ENCODE assay signal across 2 cellular contexts in the genomic region with DNA sequence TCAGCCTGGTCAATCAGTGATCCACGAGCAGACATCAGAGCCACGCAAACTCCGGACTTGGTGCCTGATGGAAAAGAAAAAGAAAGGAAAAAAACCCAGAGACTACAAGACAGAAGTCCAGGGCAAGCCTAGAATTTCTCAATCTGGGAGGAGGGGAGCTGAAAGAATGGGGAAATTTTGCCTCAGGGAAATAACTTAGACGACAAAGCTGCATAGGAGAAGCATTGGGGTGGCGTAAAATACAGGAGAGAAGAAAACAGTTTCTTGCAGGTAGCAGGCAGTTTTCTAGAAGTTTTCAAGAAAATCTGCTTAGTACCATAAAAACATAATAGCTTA.
TF ChIP-seq lines count a peak whose summit lies in the region.

No MANE protein-coding gene starts in this region.

TF ChIP-seq in GM23338, 12 proteins besides CTCF, POLR2A, EP300 and RAD21 (continued from another document):
- TF ChIP-seq JUNB (IDR thresholded peaks at IDR 0.05; ENCODE audit: unreplicated experiment) (no peak), ETS1 (IDR thresholded peaks at IDR 0.05) (no peak), ZNF331 (CRISPR knock-in tag; IDR thresholded peaks at IDR 0.05; ENCODE audit: low read depth) (no peak), CREB1 (CRISPR knock-in tag; IDR thresholded peaks at IDR 0.05; ENCODE audit: low read depth) (no peak), EZH2phosphoT487 (IDR thresholded peaks at IDR 0.05; ENCODE audit: unreplicated experiment) (no peak), ZNF114 (CRISPR knock-in tag; IDR thresholded peaks at IDR 0.05) (no peak), ZNF462 (CRISPR knock-in tag; IDR thresholded peaks at IDR 0.05) (no peak)
- TF ChIP-seq, protein P1, sequence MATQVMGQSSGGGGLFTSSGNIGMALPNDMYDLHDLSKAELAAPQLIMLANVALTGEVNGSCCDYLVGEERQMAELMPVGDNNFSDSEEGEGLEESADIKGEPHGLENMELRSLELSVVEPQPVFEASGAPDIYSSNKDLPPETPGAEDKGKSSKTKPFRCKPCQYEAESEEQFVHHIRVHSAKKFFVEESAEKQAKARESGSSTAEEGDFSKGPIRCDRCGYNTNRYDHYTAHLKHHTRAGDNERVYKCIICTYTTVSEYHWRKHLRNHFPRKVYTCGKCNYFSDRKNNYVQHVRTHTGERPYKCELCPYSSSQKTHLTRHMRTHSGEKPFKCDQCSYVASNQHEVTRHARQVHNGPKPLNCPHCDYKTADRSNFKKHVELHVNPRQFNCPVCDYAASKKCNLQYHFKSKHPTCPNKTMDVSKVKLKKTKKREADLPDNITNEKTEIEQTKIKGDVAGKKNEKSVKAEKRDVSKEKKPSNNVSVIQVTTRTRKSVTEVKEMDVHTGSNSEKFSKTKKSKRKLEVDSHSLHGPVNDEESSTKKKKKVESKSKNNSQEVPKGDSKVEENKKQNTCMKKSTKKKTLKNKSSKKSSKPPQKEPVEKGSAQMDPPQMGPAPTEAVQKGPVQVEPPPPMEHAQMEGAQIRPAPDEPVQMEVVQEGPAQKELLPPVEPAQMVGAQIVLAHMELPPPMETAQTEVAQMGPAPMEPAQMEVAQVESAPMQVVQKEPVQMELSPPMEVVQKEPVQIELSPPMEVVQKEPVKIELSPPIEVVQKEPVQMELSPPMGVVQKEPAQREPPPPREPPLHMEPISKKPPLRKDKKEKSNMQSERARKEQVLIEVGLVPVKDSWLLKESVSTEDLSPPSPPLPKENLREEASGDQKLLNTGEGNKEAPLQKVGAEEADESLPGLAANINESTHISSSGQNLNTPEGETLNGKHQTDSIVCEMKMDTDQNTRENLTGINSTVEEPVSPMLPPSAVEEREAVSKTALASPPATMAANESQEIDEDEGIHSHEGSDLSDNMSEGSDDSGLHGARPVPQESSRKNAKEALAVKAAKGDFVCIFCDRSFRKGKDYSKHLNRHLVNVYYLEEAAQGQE (IDR thresholded peaks at IDR 0.05; ENCODE audit: unreplicated experiment): no peak

TF ChIP-seq in WTC11, 78 proteins besides CTCF, POLR2A, EP300 and RAD21 (continued from another document):
- TF ChIP-seq AFF4 (CRISPR knock-in tag; IDR thresholded peaks at IDR 0.05; ENCODE audit: borderline replicate concordance) (no peak), RORB (CRISPR knock-in tag; IDR thresholded peaks at IDR 0.05) (no peak)
